ENCODE assay signal across 8 cellular contexts in the genomic region with DNA sequence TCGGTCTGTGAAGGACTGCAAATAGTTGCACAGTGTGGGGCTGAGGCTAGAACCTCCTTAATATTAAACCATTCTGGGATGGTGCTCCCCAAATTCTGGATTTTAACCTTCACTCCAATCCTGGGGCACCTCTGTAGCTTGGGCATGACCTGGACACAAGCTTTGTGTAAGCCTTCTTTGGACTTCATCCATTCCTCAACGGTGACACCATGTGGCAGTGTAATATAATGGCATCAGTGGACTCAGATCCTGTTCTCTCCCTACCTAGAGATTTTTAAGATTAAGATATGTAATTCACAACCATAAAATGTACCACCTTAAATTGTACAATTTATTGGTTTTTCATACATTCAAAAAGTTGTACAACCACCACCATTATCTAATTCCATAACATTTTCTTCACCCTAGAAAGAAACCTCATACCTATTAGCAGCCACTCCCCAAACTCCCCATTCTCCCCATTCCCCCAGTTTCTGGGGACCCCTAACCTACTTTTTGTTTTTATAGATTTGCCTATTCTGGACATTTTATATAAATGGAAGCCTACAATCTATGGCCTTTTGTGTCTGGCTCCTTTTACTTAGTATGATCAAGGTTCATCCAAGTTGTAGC. TPM values are rescaled to one million over a fixed set of nuclear protein-coding genes. Genes with fewer than 3 reads are reported as not detected.
A peak's percentile ranks its signal among the peaks of the same experiment; 100 is the strongest.
DNase-seq lines count a peak whose midpoint lies in the region; ATAC-seq and TF ChIP-seq lines count a peak whose summit lies in the region.

No MANE protein-coding gene starts in this region.

- no peaks in the 10 kb centered on the region for H3K27me3 Mint-ChIP-seq in activated naive CD8-positive, alpha-beta T cell treated with anti-CD3 and anti-CD28 coated beads for 36 hours

- intact Hi-C loops in transverse colon (cut with DNase I; ENCODE audit: low total_unique reads), result no loop called here

- no peak for TF ChIP-seq POLR2A in transverse colon (IDR thresholded peaks at IDR 0.05)

- peaks cover 3% of the 10 kb centered on the region for H3K36me3 Mint-ChIP-seq in activated naive CD8-positive, alpha-beta T cell treated with anti-CD3 and anti-CD28 coated beads for 36 hours

- no peaks in the 10 kb centered on the region for H3K9me3 Mint-ChIP-seq in activated naive CD8-positive, alpha-beta T cell treated with anti-CD3 and anti-CD28 coated beads for 36 hours

- no peaks in the 10 kb centered on the region for H3K36me3 ChIP-seq in transverse colon

- DNase-seq in ACHN (peak; percentile 65), GM10266 (ENCODE audit: extremely low spot score) (no peak), NCI-H2171 treated with DMSO at 0.1 percent for 48 hours (lab: John Stamatoyannopoulos, UW) (peak; percentile 55), iris pigment epithelial cell (ENCODE audit: low read depth) (peak; percentile 60), transverse colon (peak; percentile 39)
- DNase-seq in activated naive CD8-positive, alpha-beta T cell treated with anti-CD3 and anti-CD28 coated beads for 36 hours, result peak; percentile 29

- peaks cover 47% of the 10 kb centered on the region for H3K4me1 Mint-ChIP-seq in activated naive CD8-positive, alpha-beta T cell treated with anti-CD3 and anti-CD28 coated beads for 36 hours

- no peak overlapping the region for H3K4me3 ChIP-seq in transverse colon

- no peak overlapping the region for H3K4me3 Mint-ChIP-seq in activated naive CD8-positive, alpha-beta T cell treated with anti-CD3 and anti-CD28 coated beads for 36 hours

- no peak for TF ChIP-seq EP300 in transverse colon (IDR thresholded peaks at IDR 0.05; ENCODE audit: low read depth)

- no peak overlapping the region for H3K27ac Mint-ChIP-seq in activated naive CD8-positive, alpha-beta T cell treated with anti-CD3 and anti-CD28 coated beads for 36 hours

- 0 to 44% methylated on average over 1 to 2 of the region's 2 CpGs for WGBS in transverse colon (ENCODE audit: low coverage in 1 of 2), 2 donors

- H3K27ac ChIP-seq in transverse colon, result no peak overlapping the region

- no peaks in the 10 kb centered on the region for H3K9me3 ChIP-seq in transverse colon

- ATAC-seq in GM21515 (IDR thresholded peaks at IDR 0.05; ENCODE audit: unreplicated experiment), result no peak
- no peak for ATAC-seq in GM18907 (IDR thresholded peaks at IDR 0.05; ENCODE audit: unreplicated experiment)

- TF ChIP-seq CTCF in GM10266 (IDR thresholded peaks at IDR 0.05; ENCODE audit: control insufficient read depth, insufficient read depth, low read depth, missing control alignments), result peak; percentile 71
- TF ChIP-seq CTCF in transverse colon (IDR thresholded peaks at IDR 0.05), result peak; percentile 42 to 52 (median 48)

- H3K4me1 ChIP-seq in transverse colon, result peaks cover 0 to 7% (median 4%) of the 10 kb centered on the region in 4 donors

- in situ Hi-C loops in ACHN (cut with HindIII; ENCODE audit: low pct_ligation_motif_present, low pct_unique_long_range_greater_than_20kb, low sequenced_read_pairs) (no loop called here), transverse colon (cut with MboI; ENCODE audit: low pct_ligation_motif_present in 1 of 4, low pct_unique_long_range_greater_than_20kb in 1 of 4, low sequenced_read_pairs in 3 of 4) (loop anchor here in 3 of 4 donors (25.0 kb wide), 4 partner anchors 170 to 680 kb away; a partner anchor contains a TSS)

- no peaks in the 10 kb centered on the region for H3K27me3 ChIP-seq in transverse colon

RNA-seq across cellular contexts. Expression of a gene that starts 4.8 kb away (rescaled TPM):
- 10 to 100 TPM; 27.3 to 27.5 TPM for total RNA-seq in activated naive CD8-positive, alpha-beta T cell treated with anti-CD3 and anti-CD28 coated beads for 36 hours
- total RNA-seq in transverse colon, result 10 to 100 TPM in 2 of 4 donors, 1 to 10 TPM in 2; 1.6 to 58.3 (median 16.5) TPM

RNA-seq across cellular contexts. Expression of a gene that starts 7.8 kb away (rescaled TPM):
- 10 to 100 TPM; 22.0 to 24.6 TPM for total RNA-seq in activated naive CD8-positive, alpha-beta T cell treated with anti-CD3 and anti-CD28 coated beads for 36 hours
- total RNA-seq in transverse colon, result 1 to 10 TPM in 2 of 4 donors, under 1 TPM in 1, not detected in 1; 0.80 to 2.9 (median 1.2) TPM

Comparison
In these comparisons a context has a peak if more than half of its experiments do, and no peak if none do; other contexts are left out.
1. RNA of a gene that starts 7.8 kb away (total RNA-seq): 22.0 to 24.6 TPM in activated naive CD8-positive, alpha-beta T cell treated with anti-CD3 and anti-CD28 coated beads for 36 hours; 0.80 to 2.9 TPM in transverse colon; every median in the first group is over 4 times any median in the second.